In the genomic region with DNA sequence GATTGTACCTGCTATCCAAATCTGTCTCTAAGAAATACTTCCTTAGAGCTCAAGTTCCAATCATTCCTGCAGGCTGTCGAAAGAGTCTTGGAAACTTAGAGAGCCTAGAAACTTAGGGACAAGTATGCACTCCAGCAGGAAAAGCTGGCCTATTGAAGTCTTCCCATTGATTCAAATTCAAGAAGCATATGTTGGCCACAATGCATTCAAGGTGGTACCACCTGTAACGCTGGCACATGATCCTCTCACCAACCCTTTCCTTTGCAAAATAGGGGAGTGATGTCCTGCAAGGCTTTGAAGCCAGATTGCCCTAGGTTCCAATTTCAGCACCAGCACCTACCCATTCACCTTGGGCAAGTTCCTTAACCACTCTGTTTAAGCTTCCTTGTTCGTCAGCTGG, we compare ENCODE assay signal across 2 cellular contexts.
TF ChIP-seq lines count a peak whose summit lies in the region.

No MANE protein-coding gene starts in this region.

TF ChIP-seq in GM23338, 12 proteins besides CTCF, POLR2A, EP300 and RAD21 (continued from another document):
- TF ChIP-seq, protein P1, sequence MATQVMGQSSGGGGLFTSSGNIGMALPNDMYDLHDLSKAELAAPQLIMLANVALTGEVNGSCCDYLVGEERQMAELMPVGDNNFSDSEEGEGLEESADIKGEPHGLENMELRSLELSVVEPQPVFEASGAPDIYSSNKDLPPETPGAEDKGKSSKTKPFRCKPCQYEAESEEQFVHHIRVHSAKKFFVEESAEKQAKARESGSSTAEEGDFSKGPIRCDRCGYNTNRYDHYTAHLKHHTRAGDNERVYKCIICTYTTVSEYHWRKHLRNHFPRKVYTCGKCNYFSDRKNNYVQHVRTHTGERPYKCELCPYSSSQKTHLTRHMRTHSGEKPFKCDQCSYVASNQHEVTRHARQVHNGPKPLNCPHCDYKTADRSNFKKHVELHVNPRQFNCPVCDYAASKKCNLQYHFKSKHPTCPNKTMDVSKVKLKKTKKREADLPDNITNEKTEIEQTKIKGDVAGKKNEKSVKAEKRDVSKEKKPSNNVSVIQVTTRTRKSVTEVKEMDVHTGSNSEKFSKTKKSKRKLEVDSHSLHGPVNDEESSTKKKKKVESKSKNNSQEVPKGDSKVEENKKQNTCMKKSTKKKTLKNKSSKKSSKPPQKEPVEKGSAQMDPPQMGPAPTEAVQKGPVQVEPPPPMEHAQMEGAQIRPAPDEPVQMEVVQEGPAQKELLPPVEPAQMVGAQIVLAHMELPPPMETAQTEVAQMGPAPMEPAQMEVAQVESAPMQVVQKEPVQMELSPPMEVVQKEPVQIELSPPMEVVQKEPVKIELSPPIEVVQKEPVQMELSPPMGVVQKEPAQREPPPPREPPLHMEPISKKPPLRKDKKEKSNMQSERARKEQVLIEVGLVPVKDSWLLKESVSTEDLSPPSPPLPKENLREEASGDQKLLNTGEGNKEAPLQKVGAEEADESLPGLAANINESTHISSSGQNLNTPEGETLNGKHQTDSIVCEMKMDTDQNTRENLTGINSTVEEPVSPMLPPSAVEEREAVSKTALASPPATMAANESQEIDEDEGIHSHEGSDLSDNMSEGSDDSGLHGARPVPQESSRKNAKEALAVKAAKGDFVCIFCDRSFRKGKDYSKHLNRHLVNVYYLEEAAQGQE (IDR thresholded peaks at IDR 0.05; ENCODE audit: unreplicated experiment): no peak
- TF ChIP-seq, protein P2, sequence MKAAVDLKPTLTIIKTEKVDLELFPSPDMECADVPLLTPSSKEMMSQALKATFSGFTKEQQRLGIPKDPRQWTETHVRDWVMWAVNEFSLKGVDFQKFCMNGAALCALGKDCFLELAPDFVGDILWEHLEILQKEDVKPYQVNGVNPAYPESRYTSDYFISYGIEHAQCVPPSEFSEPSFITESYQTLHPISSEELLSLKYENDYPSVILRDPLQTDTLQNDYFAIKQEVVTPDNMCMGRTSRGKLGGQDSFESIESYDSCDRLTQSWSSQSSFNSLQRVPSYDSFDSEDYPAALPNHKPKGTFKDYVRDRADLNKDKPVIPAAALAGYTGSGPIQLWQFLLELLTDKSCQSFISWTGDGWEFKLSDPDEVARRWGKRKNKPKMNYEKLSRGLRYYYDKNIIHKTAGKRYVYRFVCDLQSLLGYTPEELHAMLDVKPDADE (IDR thresholded peaks at IDR 0.05): no peak
- TF ChIP-seq EZH2phosphoT487 (IDR thresholded peaks at IDR 0.05; ENCODE audit: unreplicated experiment) (no peak), CREB1 (CRISPR knock-in tag; IDR thresholded peaks at IDR 0.05; ENCODE audit: low read depth) (no peak)
- TF ChIP-seq, protein P3, sequence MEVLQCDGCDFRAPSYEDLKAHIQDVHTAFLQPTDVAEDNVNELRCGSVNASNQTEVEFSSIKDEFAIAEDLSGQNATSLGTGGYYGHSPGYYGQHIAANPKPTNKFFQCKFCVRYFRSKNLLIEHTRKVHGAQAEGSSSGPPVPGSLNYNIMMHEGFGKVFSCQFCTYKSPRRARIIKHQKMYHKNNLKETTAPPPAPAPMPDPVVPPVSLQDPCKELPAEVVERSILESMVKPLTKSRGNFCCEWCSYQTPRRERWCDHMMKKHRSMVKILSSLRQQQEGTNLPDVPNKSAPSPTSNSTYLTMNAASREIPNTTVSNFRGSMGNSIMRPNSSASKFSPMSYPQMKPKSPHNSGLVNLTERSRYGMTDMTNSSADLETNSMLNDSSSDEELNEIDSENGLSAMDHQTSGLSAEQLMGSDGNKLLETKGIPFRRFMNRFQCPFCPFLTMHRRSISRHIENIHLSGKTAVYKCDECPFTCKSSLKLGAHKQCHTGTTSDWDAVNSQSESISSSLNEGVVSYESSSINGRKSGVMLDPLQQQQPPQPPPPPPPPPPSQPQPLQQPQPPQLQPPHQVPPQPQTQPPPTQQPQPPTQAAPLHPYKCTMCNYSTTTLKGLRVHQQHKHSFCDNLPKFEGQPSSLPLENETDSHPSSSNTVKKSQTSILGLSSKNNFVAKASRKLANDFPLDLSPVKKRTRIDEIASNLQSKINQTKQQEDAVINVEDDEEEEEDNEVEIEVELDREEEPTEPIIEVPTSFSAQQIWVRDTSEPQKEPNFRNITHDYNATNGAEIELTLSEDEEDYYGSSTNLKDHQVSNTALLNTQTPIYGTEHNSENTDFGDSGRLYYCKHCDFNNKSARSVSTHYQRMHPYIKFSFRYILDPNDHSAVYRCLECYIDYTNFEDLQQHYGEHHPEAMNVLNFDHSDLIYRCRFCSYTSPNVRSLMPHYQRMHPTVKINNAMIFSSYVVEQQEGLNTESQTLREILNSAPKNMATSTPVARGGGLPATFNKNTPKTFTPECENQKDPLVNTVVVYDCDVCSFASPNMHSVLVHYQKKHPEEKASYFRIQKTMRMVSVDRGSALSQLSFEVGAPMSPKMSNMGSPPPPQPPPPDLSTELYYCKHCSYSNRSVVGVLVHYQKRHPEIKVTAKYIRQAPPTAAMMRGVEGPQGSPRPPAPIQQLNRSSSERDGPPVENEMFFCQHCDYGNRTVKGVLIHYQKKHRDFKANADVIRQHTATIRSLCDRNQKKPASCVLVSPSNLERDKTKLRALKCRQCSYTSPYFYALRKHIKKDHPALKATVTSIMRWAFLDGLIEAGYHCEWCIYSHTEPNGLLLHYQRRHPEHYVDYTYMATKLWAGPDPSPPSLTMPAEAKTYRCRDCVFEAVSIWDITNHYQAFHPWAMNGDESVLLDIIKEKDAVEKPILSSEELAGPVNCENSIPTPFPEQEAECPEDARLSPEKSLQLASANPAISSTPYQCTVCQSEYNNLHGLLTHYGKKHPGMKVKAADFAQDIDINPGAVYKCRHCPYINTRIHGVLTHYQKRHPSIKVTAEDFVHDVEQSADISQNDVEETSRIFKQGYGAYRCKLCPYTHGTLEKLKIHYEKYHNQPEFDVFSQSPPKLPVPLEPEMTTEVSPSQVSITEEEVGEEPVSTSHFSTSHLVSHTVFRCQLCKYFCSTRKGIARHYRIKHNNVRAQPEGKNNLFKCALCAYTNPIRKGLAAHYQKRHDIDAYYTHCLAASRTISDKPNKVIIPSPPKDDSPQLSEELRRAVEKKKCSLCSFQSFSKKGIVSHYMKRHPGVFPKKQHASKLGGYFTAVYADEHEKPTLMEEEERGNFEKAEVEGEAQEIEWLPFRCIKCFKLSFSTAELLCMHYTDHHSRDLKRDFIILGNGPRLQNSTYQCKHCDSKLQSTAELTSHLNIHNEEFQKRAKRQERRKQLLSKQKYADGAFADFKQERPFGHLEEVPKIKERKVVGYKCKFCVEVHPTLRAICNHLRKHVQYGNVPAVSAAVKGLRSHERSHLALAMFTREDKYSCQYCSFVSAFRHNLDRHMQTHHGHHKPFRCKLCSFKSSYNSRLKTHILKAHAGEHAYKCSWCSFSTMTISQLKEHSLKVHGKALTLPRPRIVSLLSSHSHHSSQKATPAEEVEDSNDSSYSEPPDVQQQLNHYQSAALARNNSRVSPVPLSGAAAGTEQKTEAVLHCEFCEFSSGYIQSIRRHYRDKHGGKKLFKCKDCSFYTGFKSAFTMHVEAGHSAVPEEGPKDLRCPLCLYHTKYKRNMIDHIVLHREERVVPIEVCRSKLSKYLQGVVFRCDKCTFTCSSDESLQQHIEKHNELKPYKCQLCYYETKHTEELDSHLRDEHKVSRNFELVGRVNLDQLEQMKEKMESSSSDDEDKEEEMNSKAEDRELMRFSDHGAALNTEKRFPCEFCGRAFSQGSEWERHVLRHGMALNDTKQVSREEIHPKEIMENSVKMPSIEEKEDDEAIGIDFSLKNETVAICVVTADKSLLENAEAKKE (CRISPR knock-in tag; IDR thresholded peaks at IDR 0.05): no peak

TF ChIP-seq in WTC11, 78 proteins besides CTCF, POLR2A, EP300 and RAD21 (continued from another document):
- no peak for TF ChIP-seq NR3C1 (CRISPR knock-in tag; conservative IDR thresholded peaks at IDR 0.05; ENCODE audit: low read depth)
- TF ChIP-seq TEAD1 (CRISPR knock-in tag; IDR thresholded peaks at IDR 0.05): peak; percentile 45; the same call in 1 of the 2 replicates
TF ChIP-seq in WTC11: peak in this region for 3.
